Comparison of ENCODE assay signal across 29 cellular contexts in genomic region chr4:85854543-85854942, GRCh38.
DNase-seq lines count a peak whose midpoint lies in the region; ATAC-seq and TF ChIP-seq lines count a peak whose summit lies in the region.
"Had no signal": no experiment of that assay in that cellular context is flagged by ENCODE, and none has a peak within 500 bp of the region (broad histone marks: within the 10 kb centered on the region; RNA-seq: fewer than 3 reads in every experiment).

No MANE protein-coding gene starts in this region.

- TF ChIP-seq CTCF in body of pancreas (IDR thresholded peaks at IDR 0.05): no peak
- TF ChIP-seq CTCF in spleen (IDR thresholded peaks at IDR 0.05 in 8 of 11, conservative IDR thresholded peaks at IDR 0.05 in 3 of 11): no peak

- 83 to 86% methylated on average over 2 of the region's 2 CpGs for WGBS in body of pancreas, 2 donors
- WGBS in spleen, 5 donors: 64 to 91% (median 69%) methylated on average over 2 of the region's 2 CpGs

- TF ChIP-seq POLR2A in body of pancreas (IDR thresholded peaks at IDR 0.05) (no peak), spleen (IDR thresholded peaks at IDR 0.05) (no peak)

- ATAC-seq in body of pancreas (peak; percentile 53), memory B cell (ENCODE audit: low read depth) (no peak), GM21528 (IDR thresholded peaks at IDR 0.05; ENCODE audit: low FRiP score, unreplicated experiment) (no peak)
- ATAC-seq: activated CD8-positive, alpha-beta memory T cell treated with anti-CD3 and anti-CD28 coated beads, Interleukin-2, amount 10 ng/mL, durations not matched to agents 7 days and 5 days; activated T-cell treated with anti-CD3 and anti-CD28 coated beads, Interleukin-2, amount 50 U/mL, for 4 hours; effector memory CD8-positive, alpha-beta T cell; HCT116; left colon; stimulated activated memory B cell treated with anti-CD40 and anti-IgM and Interleukin-4, amounts not matched to agents 10 μg/mL and 1 μg/mL and 100 μg/mL, for 72 hours had no signal

- no peaks in the 10 kb centered on the region for H3K9me3 ChIP-seq in body of pancreas
- peaks cover 0 to 16% (median 2%) of the 10 kb centered on the region in 8 donors for H3K9me3 ChIP-seq in spleen
- H3K9me3 ChIP-seq: upper lobe of left lung had no signal

- peaks cover 9% of the 10 kb centered on the region for H3K4me1 Mint-ChIP-seq in memory B cell
- H3K4me1 Mint-ChIP-seq: activated CD8-positive, alpha-beta memory T cell treated with anti-CD3 and anti-CD28 coated beads, Interleukin-2, amount 10 ng/mL, durations not matched to agents 7 days and 5 days had no signal

- H3K27ac ChIP-seq in body of pancreas (no peak overlapping the region), spleen (peak overlapping the region in 6 of 8 donors; percentile 35 to 69 (median 52))
- H3K27ac ChIP-seq: SK-N-MC, upper lobe of left lung had no signal

- DNase-seq in NCI-H2171 treated with DMSO at 0.1 percent for 48 hours (lab: John Stamatoyannopoulos, UW) (peak; percentile 11), NCI-H2171 (lab: John Stamatoyannopoulos, UW) (no peak), body of pancreas (no peak), memory B cell (ENCODE audit: low spot score in 2 of 2) (no peak), spleen (no peak), posterior vena cava (ENCODE audit: low spot score) (no peak)
- DNase-seq in activated naive CD4-positive, alpha-beta T cell (lab: John Stamatoyannopoulos, UW): no peak
- DNase-seq: activated CD4-positive, alpha-beta T cell treated with anti-CD3 and anti-CD28 coated beads, Interleukin-2, amount 50 U/mL, for 4 hours; activated CD4-positive, CD25-positive, alpha-beta regulatory T cell; activated CD8-positive, alpha-beta memory T cell treated with anti-CD3 and anti-CD28 coated beads, Interleukin-2, amount 10 ng/mL, durations not matched to agents 7 days and 5 days; activated gamma-delta T cell treated with Interleukin-2 at 50 U/mL for 16 hours; activated T-cell treated with anti-CD3 and anti-CD28 coated beads, Interleukin-2, amount 50 U/mL, for 4 hours; caudate nucleus; DND-41; effector memory CD8-positive, alpha-beta T cell; erythroblast; hypothalamus; Kasumi-1; left colon; mesenchymal stem cell; MV-4-11; NCI-H82; upper lobe of left lung had no signal

- H3K27me3 ChIP-seq in body of pancreas: no peaks in the 10 kb centered on the region
- H3K27me3 ChIP-seq in spleen (replicated peaks in 1 of 7): no peaks in the 10 kb centered on the region
- H3K27me3 ChIP-seq: upper lobe of left lung had no signal

- no peak overlapping the region for H3K4me3 Mint-ChIP-seq in memory B cell
- H3K4me3 Mint-ChIP-seq: activated CD8-positive, alpha-beta memory T cell treated with anti-CD3 and anti-CD28 coated beads, Interleukin-2, amount 10 ng/mL, durations not matched to agents 7 days and 5 days; activated T-cell treated with anti-CD3 and anti-CD28 coated beads, Interleukin-2, amount 50 U/mL, for 4 hours; effector memory CD8-positive, alpha-beta T cell; stimulated activated memory B cell treated with anti-CD40 and anti-IgM and Interleukin-4, amounts not matched to agents 10 μg/mL and 1 μg/mL and 100 μg/mL, for 72 hours had no signal

- intact Hi-C loops in body of pancreas (cut with DNase I) (no loop called here), spleen (cut with DNase I; ENCODE audit: low total_unique reads) (no loop called here), posterior vena cava (cut with DNase I) (no loop called here)

- H3K4me3 ChIP-seq in body of pancreas: no peak overlapping the region
- H3K4me3 ChIP-seq in spleen: no peak overlapping the region
- H3K4me3 ChIP-seq: coronary artery, SK-N-MC, upper lobe of left lung had no signal

- H3K36me3 ChIP-seq in body of pancreas (replicated peaks in 1 of 2; ENCODE audit: insufficient read depth in 1 of 2, low read depth in 2 of 2) (no peaks in the 10 kb centered on the region), spleen (peaks cover 0 to 7% (median 0%) of the 10 kb centered on the region in 6 donors)
- H3K36me3 ChIP-seq: upper lobe of left lung had no signal

- peaks cover 34% of the 10 kb centered on the region for H3K36me3 Mint-ChIP-seq in memory B cell
- H3K36me3 Mint-ChIP-seq: activated CD8-positive, alpha-beta memory T cell treated with anti-CD3 and anti-CD28 coated beads, Interleukin-2, amount 10 ng/mL, durations not matched to agents 7 days and 5 days had no signal

- peak overlapping the region; percentile 61 for H3K27ac Mint-ChIP-seq in memory B cell
- H3K27ac Mint-ChIP-seq: activated CD8-positive, alpha-beta memory T cell treated with anti-CD3 and anti-CD28 coated beads, Interleukin-2, amount 10 ng/mL, durations not matched to agents 7 days and 5 days; effector memory CD8-positive, alpha-beta T cell; progenitor cell of endocrine pancreas; stimulated activated memory B cell treated with anti-CD40 and anti-IgM and Interleukin-4, amounts not matched to agents 10 μg/mL and 1 μg/mL and 100 μg/mL, for 72 hours had no signal

- peaks cover 3% of the 10 kb centered on the region for H3K9me3 Mint-ChIP-seq in memory B cell

- peaks cover 3% of the 10 kb centered on the region for H3K4me1 ChIP-seq in body of pancreas
- peaks cover 0 to 6% (median 0%) of the 10 kb centered on the region in 6 donors for H3K4me1 ChIP-seq in spleen
- H3K4me1 ChIP-seq: upper lobe of left lung had no signal

- H3K27me3 Mint-ChIP-seq in memory B cell: no peaks in the 10 kb centered on the region
- H3K27me3 Mint-ChIP-seq: activated CD8-positive, alpha-beta memory T cell treated with anti-CD3 and anti-CD28 coated beads, Interleukin-2, amount 10 ng/mL, durations not matched to agents 7 days and 5 days; effector memory CD8-positive, alpha-beta T cell; progenitor cell of endocrine pancreas; stimulated activated memory B cell treated with anti-CD40 and anti-IgM and Interleukin-4, amounts not matched to agents 10 μg/mL and 1 μg/mL and 100 μg/mL, for 72 hours had no signal

Comparison
In these comparisons a context has a peak if more than half of its experiments do, and no peak if none do; other contexts are left out.
1. H3K27ac ChIP-seq: peak in spleen (6 of 8); none in body of pancreas (0 of 4).